Comparison of ENCODE assay signal across 1 cellular context in genomic region chr16:68371706-68372380, GRCh38.
TF ChIP-seq lines count a peak whose summit lies in the region.

No MANE protein-coding gene starts in this region.

TF ChIP-seq in H1, 55 proteins besides CTCF, POLR2A, EP300 and RAD21:
- no peak for TF ChIP-seq CHD1 (IDR thresholded peaks at IDR 0.05; ENCODE audit: low read depth, low read length)
- TF ChIP-seq ATF3 (IDR thresholded peaks at IDR 0.05; ENCODE audit: insufficient read depth, low read depth, low read length), result no peak
- TF ChIP-seq RNF2 (IDR thresholded peaks at IDR 0.05; ENCODE audit: borderline replicate concordance, low read depth, low read length, missing control alignments, poor library complexity, severe bottlenecking), result no peak
- no peak for TF ChIP-seq SIN3A (conservative IDR thresholded peaks at IDR 0.05 in 1 of 2, IDR thresholded peaks at IDR 0.05 in 1 of 2; ENCODE audit: low read depth in 1 of 2, low read length in 2 of 2)
- no peak for TF ChIP-seq CBX8 (IDR thresholded peaks at IDR 0.05; ENCODE audit: borderline replicate concordance, low read depth, low read length)
- TF ChIP-seq USF2 (IDR thresholded peaks at IDR 0.05; ENCODE audit: low read length), result no peak
- no peak for TF ChIP-seq SP1 (IDR thresholded peaks at IDR 0.05; ENCODE audit: low read depth, low read length)
- no peak for TF ChIP-seq EGR1 (IDR thresholded peaks at IDR 0.05; ENCODE audit: borderline replicate concordance, low read depth, low read length)
- no peak for TF ChIP-seq SP2 (IDR thresholded peaks at IDR 0.05; ENCODE audit: low read length)
- TF ChIP-seq SIX5 (IDR thresholded peaks at IDR 0.05; ENCODE audit: low read depth, low read length), result no peak
TF ChIP-seq in H1: peak in this region for 0.
